18 cellular contexts compared by ENCODE assay signal in genomic region chr15:34620814-34621213, GRCh38. TPM values are rescaled to one million over a fixed set of nuclear protein-coding genes. Genes with fewer than 3 reads are reported as not detected.
DNase-seq lines count a peak whose midpoint lies in the region; ATAC-seq, FAIRE-seq and TF ChIP-seq lines count a peak whose summit lies in the region.
"Had no signal": no experiment of that assay in that cellular context is flagged by ENCODE, and none has a peak within 500 bp of the region (broad histone marks: within the 10 kb centered on the region; RNA-seq: fewer than 3 reads in every experiment).

No MANE protein-coding gene starts in this region.

- H3K27me3 Mint-ChIP-seq in T-cell = peaks cover 35 to 40% of the 10 kb centered on the region in 2 donors

- no peaks in the 10 kb centered on the region for H3F3A ChIP-seq in PC-3 (ENCODE audit: low read length, unreplicated experiment)

- no peaks in the 10 kb centered on the region for H3K4me1 Mint-ChIP-seq in T-cell

- TF ChIP-seq POLR2A in right lobe of liver (IDR thresholded peaks at IDR 0.05) = no peak
- no peak for TF ChIP-seq POLR2A in HepG2 (IDR thresholded peaks at IDR 0.05; ENCODE audit: insufficient read depth in 1 of 2, low read depth in 2 of 2, low read length in 2 of 2)
- TF ChIP-seq POLR2A in GM18505 (IDR thresholded peaks at IDR 0.05; ENCODE audit: borderline replicate concordance, extremely low read depth, insufficient read depth, insufficient read length) = no peak
- no peak for TF ChIP-seq POLR2A in adrenal gland (IDR thresholded peaks at IDR 0.05)

- ATAC-seq in right lobe of liver (peak in 3 of 4 donors; percentile 50 to 70 (median 53)), HepG2 (no peak), PC-3 (peak; percentile 54), GM18505 (IDR thresholded peaks at IDR 0.05; ENCODE audit: unreplicated experiment) (no peak), T-cell (replicated peaks in 1 of 4) (no peak), GM18873 (IDR thresholded peaks at IDR 0.05; ENCODE audit: low FRiP score, unreplicated experiment) (no peak)

- POLR2A ChIA-PET in HepG2 (lab: Yijun Ruan, JAX) (no interaction called here), PC-3 (lab: Charles Lee; ENCODE audit: unreplicated experiment) (interaction anchor here (0.7 kb wide), 1 partner anchor 100 kb away, joined by 4 read pairs; no protein-coding TSS in a partner anchor), T-cell (lab: Charles Lee) (interaction anchor here in 1 of 2 donors (0.6 kb wide), 1 partner anchor 30 kb away, joined by 3 read pairs; no protein-coding TSS in a partner anchor)

- H3K9me3 ChIP-seq in right lobe of liver = no peaks in the 10 kb centered on the region
- no peaks in the 10 kb centered on the region for H3K9me3 ChIP-seq in HepG2 (ENCODE audit: low read length)
- H3K9me3 ChIP-seq in PC-3 (ENCODE audit: low read length) = no peaks in the 10 kb centered on the region
- H3K9me3 ChIP-seq in adrenal gland (replicated peaks in 1 of 3) = no peaks in the 10 kb centered on the region

- TF ChIP-seq CTCF in right lobe of liver (IDR thresholded peaks at IDR 0.05) (no peak), HepG2 (CRISPR knock-in tag; IDR thresholded peaks at IDR 0.05) (no peak), PC-3 (conservative IDR thresholded peaks at IDR 0.05; ENCODE audit: low read depth, low read length) (no peak), adrenal gland (IDR thresholded peaks at IDR 0.05) (no peak)

- no peak for TF ChIP-seq RAD21 in HepG2 (CRISPR knock-in tag; IDR thresholded peaks at IDR 0.05)

- no peak overlapping the region for H3K27ac Mint-ChIP-seq in T-cell

- BruUV-seq in HepG2 (replicated peaks; lab: Mats Ljungman, UMichigan) (no TSS peak), PC-3 (replicated peaks; lab: Mats Ljungman, UMichigan) (no TSS peak)

- FAIRE-seq in HepG2 (lab: Jason Lieb, UNC) = no peak
- FAIRE-seq: GM12891 had no signal

- H3K27me3 ChIP-seq in right lobe of liver = no peaks in the 10 kb centered on the region
- no peaks in the 10 kb centered on the region for H3K27me3 ChIP-seq in HepG2 (ENCODE audit: control insufficient read depth in 1 of 2, insufficient read depth in 2 of 2, low read length in 2 of 2)
- peaks cover 13% of the 10 kb centered on the region for H3K27me3 ChIP-seq in PC-3 (ENCODE audit: low read length)
- peaks cover 3% of the 10 kb centered on the region for H3K27me3 ChIP-seq in adrenal gland

- TF ChIP-seq EP300 in HepG2 (IDR thresholded peaks at IDR 0.05; ENCODE audit: low read depth in 2 of 2, low read length in 2 of 2) (no peak), HepG2 (CRISPR knock-in tag; IDR thresholded peaks at IDR 0.05; ENCODE audit: borderline replicate concordance) (no peak)

- H3K4me1 ChIP-seq in right lobe of liver = no peaks in the 10 kb centered on the region
- H3K4me1 ChIP-seq in HepG2 (ENCODE audit: insufficient read depth, low read length) = no peaks in the 10 kb centered on the region
- H3K4me1 ChIP-seq in PC-3 (ENCODE audit: insufficient read depth, low read length) = peaks cover 12% of the 10 kb centered on the region
- H3K4me1 ChIP-seq in adrenal gland (replicated peaks in 1 of 2) = no peaks in the 10 kb centered on the region

- H3K79me2 ChIP-seq in HepG2 (ENCODE audit: insufficient read depth, low read length) (no peaks in the 10 kb centered on the region), PC-3 (ENCODE audit: low read length) (no peaks in the 10 kb centered on the region)

- in situ Hi-C loops in HepG2 (cut with HindIII; ENCODE audit: extremely low pct_ligation_motif_present, low pct_unique_long_range_greater_than_20kb) = loop anchor here (10.0 kb wide), 1 partner anchor 294 kb away; no protein-coding TSS in a partner anchor

- no peaks in the 10 kb centered on the region for H3K36me3 Mint-ChIP-seq in T-cell

- intact Hi-C loops in right lobe of liver (cut with DNase I) = no loop called here
- intact Hi-C loops in HepG2 (cut with micrococcal nuclease; ENCODE audit: unreplicated experiment) = loop anchor here (1.0 kb wide), 1 partner anchor 299 kb away; no protein-coding TSS in a partner anchor
- intact Hi-C loops in PC-3 (cut with micrococcal nuclease) = loop anchor here (1.0 to 10.0 kb wide), 4 partner anchors 87 to 299 kb away; partner anchors contain the start of gene ACTC1
- intact Hi-C loops in adrenal gland (cut with DNase I) = loop anchor here in 1 of 2 donors (10.0 kb wide), 1 partner anchor 294 kb away; no protein-coding TSS in a partner anchor

- H3K9me2 ChIP-seq in PC-3 (replicated peaks; ENCODE audit: low read length) = no peaks in the 10 kb centered on the region

- no peak overlapping the region for H3K9ac ChIP-seq in HepG2 (ENCODE audit: insufficient read depth, low read depth, low read length)
- no peak overlapping the region for H3K9ac ChIP-seq in PC-3 (ENCODE audit: low read length)

- WGBS in right lobe of liver (ENCODE audit: insufficient coverage, low coverage, low lambda C conversion rate, missing lambda C conversion rate) = 18% methylated on average over 2 of the region's 2 CpGs
- 2% methylated on average over 2 of the region's 2 CpGs for WGBS in HepG2 (ENCODE audit: low lambda C conversion rate)
- WGBS in adrenal gland, 4 donors = 16 to 27% (median 19%) methylated on average over 2 of the region's 2 CpGs

- no peaks in the 10 kb centered on the region for H3K36me3 ChIP-seq in right lobe of liver
- H3K36me3 ChIP-seq in HepG2 (replicated peaks in 1 of 2; ENCODE audit: control insufficient read depth in 1 of 2, insufficient read depth in 2 of 2, low read length in 2 of 2) = no peaks in the 10 kb centered on the region
- H3K36me3 ChIP-seq in PC-3 (ENCODE audit: low read depth, low read length) = no peaks in the 10 kb centered on the region
- H3K36me3 ChIP-seq in adrenal gland (replicated peaks in 1 of 2) = no peaks in the 10 kb centered on the region

- DNase-seq in right lobe of liver (no peak), HepG2 (ENCODE audit: low spot score) (no peak), PC-3 (peak; percentile 44), left kidney (ENCODE audit: low read depth, low spot score) (peak; percentile 67), T-cell (no peak), adrenal gland (no peak)
- DNase-seq: 8988T, C1 segment of cervical spinal cord, DMS79 treated with DMSO at 0.1 percent for 48 hours, GOT3, Karpas-422, NCI-H1105 treated with DMSO at 0.1 percent for 48 hours, NCI-H187, NCI-H526 treated with DMSO at 0.1 percent for 48 hours, RPMI8226 had no signal

- no peak overlapping the region for H3K4me2 ChIP-seq in HepG2 (ENCODE audit: low read depth, low read length)
- peak overlapping the region; percentile 22 for H3K4me2 ChIP-seq in PC-3 (ENCODE audit: low read length)

- CTCF ChIA-PET in HepG2 (lab: Yijun Ruan, JAX; ENCODE audit: low intra/inter-chr PET ratio, low total read pairs) (no interaction called here), PC-3 (lab: Charles Lee) (interaction anchor here (0.5 to 2.2 kb wide), 8 partner anchors 10 to 399 kb away, joined by 3 to 24 read pairs (median 5); partner anchors contain the start of gene AQR), T-cell (lab: Charles Lee) (no interaction called here)

- no peak overlapping the region for H2AFZ ChIP-seq in HepG2 (ENCODE audit: low read length)
- H2AFZ ChIP-seq in PC-3 (ENCODE audit: low read length) = no peak overlapping the region

- H3K4me3 ChIP-seq in right lobe of liver (no peak overlapping the region), HepG2 (replicated peaks in 1 of 3; ENCODE audit: insufficient read depth in 1 of 3, low read depth in 2 of 3, low read length in 3 of 3) (no peak overlapping the region), PC-3 (ENCODE audit: low read length) (no peak overlapping the region), adrenal gland (no peak overlapping the region)

- no peaks in the 10 kb centered on the region for H3K9me3 Mint-ChIP-seq in T-cell

- H3K4me3 Mint-ChIP-seq in T-cell = no peak overlapping the region

- H3K27ac ChIP-seq in right lobe of liver = no peak overlapping the region
- H3K27ac ChIP-seq in HepG2 (ENCODE audit: extremely low read length, insufficient read depth, low read length) = no peak overlapping the region
- no peak overlapping the region for H3K27ac ChIP-seq in PC-3 (ENCODE audit: low read length)
- H3K27ac ChIP-seq in adrenal gland = no peak overlapping the region

- no peaks in the 10 kb centered on the region for H4K20me1 ChIP-seq in HepG2 (ENCODE audit: insufficient read depth, low read length)
- H4K20me1 ChIP-seq in PC-3 (ENCODE audit: low read length) = no peaks in the 10 kb centered on the region

RNA-seq across cellular contexts. Expression of gene GOLGA8B, which starts 37.4 kb away (rescaled TPM):
- 10 to 100 TPM; 21.9 to 53.4 (median 30.8) TPM for total RNA-seq in right lobe of liver
- 6.0 and 38.8 TPM in 2 replicates for total RNA-seq in HepG2 (2016; rRNA removed; fragmentation: Illumina TruSeq; extraction: Trizol)
- 8.7 and 12.0 TPM in 2 replicates for total RNA-seq in HepG2 (2016; cell fraction: cytosol; rRNA removed; fragmentation: Illumina TruSeq; extraction: Trizol; ENCODE audit: low read depth)
- 8.1 and 44.9 TPM in 2 replicates for total RNA-seq in HepG2 (2016; cell fraction: insoluble cytoplasmic fraction; rRNA removed; fragmentation: Illumina TruSeq; extraction: Trizol)
- total RNA-seq in HepG2 (2016; cell fraction: membrane; rRNA removed; fragmentation: Illumina TruSeq; extraction: Trizol) = 3.0 and 5.0 TPM in 2 replicates
- total RNA-seq in HepG2 (2016; cell fraction: nucleus; rRNA removed; fragmentation: Illumina TruSeq; extraction: Trizol) = 71.1 and 101 TPM in 2 replicates
- 89.0 and 104 TPM in 2 replicates for polyA plus RNA-seq in HepG2 (2011; rRNA removed)
- 13.5 and 14.7 TPM in 2 replicates for polyA plus RNA-seq in HepG2 (2011; cell fraction: cytosol; rRNA removed)
- 711 and 815 TPM in 2 replicates for polyA plus RNA-seq in HepG2 (2011; cell fraction: nucleus; rRNA removed)
- 130 and 139 TPM in 2 replicates for polyA plus RNA-seq in HepG2 (2012)
- 0.51 TPM in 2 replicates for polyA plus RNA-seq in HepG2 (2016; cell fraction: cytosol; fragmentation: Illumina TruSeq; extraction: Trizol; ENCODE audit: low read depth)
- polyA plus RNA-seq in HepG2 (2016; cell fraction: insoluble cytoplasmic fraction; fragmentation: Illumina TruSeq; extraction: Trizol; ENCODE audit: low read depth) = 8.9 and 11.6 TPM in 2 replicates
- 0.92 and 2.1 TPM in 2 replicates for polyA plus RNA-seq in HepG2 (2016; cell fraction: membrane; fragmentation: Illumina TruSeq; extraction: Trizol; ENCODE audit: low read depth)
- polyA plus RNA-seq in HepG2 (2016; cell fraction: nucleus; fragmentation: Illumina TruSeq; extraction: Trizol; ENCODE audit: insufficient read depth, low read depth) = 435 and 480 TPM in 2 replicates
- 8.7 and 19.2 TPM in 2 replicates for polyA minus RNA-seq in HepG2 (2011; rRNA and poly(A)+ RNA removed; ENCODE audit: low replicate concordance)
- 3.5 and 5.4 TPM in 2 replicates for polyA minus RNA-seq in HepG2 (2011; cell fraction: cytosol; rRNA and poly(A)+ RNA removed)
- 122 and 148 TPM in 2 replicates for polyA minus RNA-seq in HepG2 (2011; cell fraction: nucleus; rRNA and poly(A)+ RNA removed)
- 50.0 and 51.0 TPM in 2 replicates for total RNA-seq in PC-3 (2014; rRNA removed)
- total RNA-seq in T-cell = 100 to 1,000 TPM; 225 to 468 (median 379) TPM
- 100 to 1,000 TPM in 1 of 8 donors, 10 to 100 TPM in 7; 11.4 to 133 (median 61.1) TPM for total RNA-seq in adrenal gland
- polyA plus RNA-seq in adrenal gland = 100 to 1,000 TPM in 2 of 3 donors, 10 to 100 TPM in 1; 22.8 to 250 (median 183) TPM

Comparison
In these comparisons a context has a peak if more than half of its experiments do, and no peak if none do; other contexts are left out.
1. ATAC-seq: peak in right lobe of liver (3 of 4) and PC-3 (single experiment); none in HepG2 (single experiment), GM18505 (single experiment), T-cell (0 of 4) and GM18873 (single experiment).
2. intact Hi-C loops: an anchor here in HepG2 (1.0 kb wide) and PC-3 (1.0 to 10.0 kb wide); none called in right lobe of liver.
3. DNase-seq: peak in PC-3 (single experiment) and left kidney (single experiment); none in right lobe of liver (0 of 3), HepG2 (single experiment), T-cell (0 of 34) and adrenal gland (0 of 7).